1 cellular context compared by ENCODE assay signal in genomic region chr12:80353254-80353653, GRCh38.
TF ChIP-seq lines count a peak whose summit lies in the region.

No MANE protein-coding gene starts in this region.

TF ChIP-seq in HepG2, 621 proteins besides CTCF, POLR2A, EP300 and RAD21 (continued from another document):
- TF ChIP-seq, protein P1, sequence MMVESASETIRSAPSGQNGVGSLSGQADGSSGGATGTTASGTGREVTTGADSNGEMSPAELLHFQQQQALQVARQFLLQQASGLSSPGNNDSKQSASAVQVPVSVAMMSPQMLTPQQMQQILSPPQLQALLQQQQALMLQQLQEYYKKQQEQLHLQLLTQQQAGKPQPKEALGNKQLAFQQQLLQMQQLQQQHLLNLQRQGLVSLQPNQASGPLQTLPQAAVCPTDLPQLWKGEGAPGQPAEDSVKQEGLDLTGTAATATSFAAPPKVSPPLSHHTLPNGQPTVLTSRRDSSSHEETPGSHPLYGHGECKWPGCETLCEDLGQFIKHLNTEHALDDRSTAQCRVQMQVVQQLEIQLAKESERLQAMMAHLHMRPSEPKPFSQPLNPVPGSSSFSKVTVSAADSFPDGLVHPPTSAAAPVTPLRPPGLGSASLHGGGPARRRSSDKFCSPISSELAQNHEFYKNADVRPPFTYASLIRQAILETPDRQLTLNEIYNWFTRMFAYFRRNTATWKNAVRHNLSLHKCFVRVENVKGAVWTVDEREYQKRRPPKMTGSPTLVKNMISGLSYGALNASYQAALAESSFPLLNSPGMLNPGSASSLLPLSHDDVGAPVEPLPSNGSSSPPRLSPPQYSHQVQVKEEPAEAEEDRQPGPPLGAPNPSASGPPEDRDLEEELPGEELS (CRISPR knock-in tag; IDR thresholded peaks at IDR 0.05) = peak; percentile 56; the same call in 1 of the 2 replicates
- TF ChIP-seq TRAFD1 (CRISPR knock-in tag; IDR thresholded peaks at IDR 0.05; ENCODE audit: borderline replicate concordance) (no peak), KMT2B (CRISPR knock-in tag; IDR thresholded peaks at IDR 0.05) (no peak), GABPA (IDR thresholded peaks at IDR 0.05; ENCODE audit: low read depth, low read length) (no peak), GABPA (CRISPR knock-in tag; IDR thresholded peaks at IDR 0.05; ENCODE audit: low read depth) (peak; percentile 31; the same call in 1 of the 2 replicates), FOSL2 (CRISPR knock-in tag; IDR thresholded peaks at IDR 0.05) (0 out of 2 replicates have a peak, but pooled peaks have one; percentile 18), EHMT2 (IDR thresholded peaks at IDR 0.05; ENCODE audit: borderline replicate concordance, low read depth, low read length) (0 out of 2 replicates have a peak, but pooled peaks have one; percentile 49), NCOR1 (IDR thresholded peaks at IDR 0.05; ENCODE audit: borderline replicate concordance, low read length) (0 out of 2 replicates have a peak, but pooled peaks have one; percentile 30), SP5 (CRISPR knock-in tag; IDR thresholded peaks at IDR 0.05; ENCODE audit: borderline replicate concordance, low read depth) (no peak), TEAD3 (CRISPR knock-in tag; optimal IDR thresholded peaks at IDR 0.05; ENCODE audit: borderline replicate concordance) (peak; percentile 85), ZFP1 (CRISPR knock-in tag; IDR thresholded peaks at IDR 0.05) (no peak), GRHL1 (CRISPR knock-in tag; conservative IDR thresholded peaks at IDR 0.05) (no peak), SMAD9 (CRISPR knock-in tag; IDR thresholded peaks at IDR 0.05) (no peak)
- TF ChIP-seq, protein P2, sequence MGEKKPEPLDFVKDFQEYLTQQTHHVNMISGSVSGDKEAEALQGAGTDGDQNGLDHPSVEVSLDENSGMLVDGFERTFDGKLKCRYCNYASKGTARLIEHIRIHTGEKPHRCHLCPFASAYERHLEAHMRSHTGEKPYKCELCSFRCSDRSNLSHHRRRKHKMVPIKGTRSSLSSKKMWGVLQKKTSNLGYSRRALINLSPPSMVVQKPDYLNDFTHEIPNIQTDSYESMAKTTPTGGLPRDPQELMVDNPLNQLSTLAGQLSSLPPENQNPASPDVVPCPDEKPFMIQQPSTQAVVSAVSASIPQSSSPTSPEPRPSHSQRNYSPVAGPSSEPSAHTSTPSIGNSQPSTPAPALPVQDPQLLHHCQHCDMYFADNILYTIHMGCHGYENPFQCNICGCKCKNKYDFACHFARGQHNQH (CRISPR knock-in tag; IDR thresholded peaks at IDR 0.05) = no peak
- TF ChIP-seq, protein P3, sequence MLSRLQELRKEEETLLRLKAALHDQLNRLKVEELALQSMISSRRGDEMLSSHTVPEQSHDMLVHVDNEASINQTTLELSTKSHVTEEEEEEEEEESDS (CRISPR knock-in tag; IDR thresholded peaks at IDR 0.05; ENCODE audit: borderline replicate concordance) = no peak
